ENCODE assay signal across 1 cellular context in the genomic region with DNA sequence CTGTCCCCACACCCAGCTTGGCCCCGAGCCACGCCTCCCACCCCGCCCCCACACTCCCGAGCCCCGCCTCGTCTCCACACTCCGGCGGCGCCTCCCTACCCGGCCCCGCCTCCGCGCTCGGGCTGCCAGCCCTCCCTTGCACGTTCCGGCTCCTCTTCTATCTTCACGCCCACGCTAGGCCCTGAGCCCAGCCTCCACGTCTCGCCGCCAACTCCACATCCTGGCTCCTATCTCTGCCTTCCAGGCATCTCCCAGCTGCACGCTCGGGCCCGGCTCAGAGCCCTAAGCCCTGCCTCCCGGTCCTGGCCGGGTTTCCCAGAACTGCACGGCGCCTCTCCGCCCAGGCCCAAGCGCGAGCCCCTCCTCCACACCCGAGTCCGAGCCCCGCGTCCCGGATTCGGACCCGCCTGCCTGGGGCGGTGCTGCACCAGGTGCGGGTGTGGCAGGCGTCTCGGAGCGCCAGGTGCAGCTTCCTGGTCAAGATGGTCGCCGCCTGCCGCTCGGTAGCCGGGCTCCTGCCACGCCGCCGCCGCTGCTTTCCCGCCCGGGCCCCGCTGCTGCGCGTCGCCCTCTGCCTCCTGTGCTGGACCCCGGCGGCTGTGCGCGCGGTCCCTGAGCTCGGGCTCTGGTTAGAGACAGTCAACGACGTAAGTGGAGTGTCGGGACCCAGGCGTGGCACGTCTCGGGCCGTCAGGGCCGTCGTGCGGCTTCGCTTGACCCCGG.
TF ChIP-seq lines count a peak whose summit lies in the region.

A gene with protein sequence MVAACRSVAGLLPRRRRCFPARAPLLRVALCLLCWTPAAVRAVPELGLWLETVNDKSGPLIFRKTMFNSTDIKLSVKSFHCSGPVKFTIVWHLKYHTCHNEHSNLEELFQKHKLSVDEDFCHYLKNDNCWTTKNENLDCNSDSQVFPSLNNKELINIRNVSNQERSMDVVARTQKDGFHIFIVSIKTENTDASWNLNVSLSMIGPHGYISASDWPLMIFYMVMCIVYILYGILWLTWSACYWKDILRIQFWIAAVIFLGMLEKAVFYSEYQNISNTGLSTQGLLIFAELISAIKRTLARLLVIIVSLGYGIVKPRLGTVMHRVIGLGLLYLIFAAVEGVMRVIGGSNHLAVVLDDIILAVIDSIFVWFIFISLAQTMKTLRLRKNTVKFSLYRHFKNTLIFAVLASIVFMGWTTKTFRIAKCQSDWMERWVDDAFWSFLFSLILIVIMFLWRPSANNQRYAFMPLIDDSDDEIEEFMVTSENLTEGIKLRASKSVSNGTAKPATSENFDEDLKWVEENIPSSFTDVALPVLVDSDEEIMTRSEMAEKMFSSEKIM (plus strand): TSS at position 160 of the 723 bp plus-strand sequence. CDS start 323 bp downstream, at position 483.

TF ChIP-seq in HepG2, 621 proteins besides CTCF, POLR2A, EP300 and RAD21 (continued from another document and continues in another):
- TF ChIP-seq, protein P1, sequence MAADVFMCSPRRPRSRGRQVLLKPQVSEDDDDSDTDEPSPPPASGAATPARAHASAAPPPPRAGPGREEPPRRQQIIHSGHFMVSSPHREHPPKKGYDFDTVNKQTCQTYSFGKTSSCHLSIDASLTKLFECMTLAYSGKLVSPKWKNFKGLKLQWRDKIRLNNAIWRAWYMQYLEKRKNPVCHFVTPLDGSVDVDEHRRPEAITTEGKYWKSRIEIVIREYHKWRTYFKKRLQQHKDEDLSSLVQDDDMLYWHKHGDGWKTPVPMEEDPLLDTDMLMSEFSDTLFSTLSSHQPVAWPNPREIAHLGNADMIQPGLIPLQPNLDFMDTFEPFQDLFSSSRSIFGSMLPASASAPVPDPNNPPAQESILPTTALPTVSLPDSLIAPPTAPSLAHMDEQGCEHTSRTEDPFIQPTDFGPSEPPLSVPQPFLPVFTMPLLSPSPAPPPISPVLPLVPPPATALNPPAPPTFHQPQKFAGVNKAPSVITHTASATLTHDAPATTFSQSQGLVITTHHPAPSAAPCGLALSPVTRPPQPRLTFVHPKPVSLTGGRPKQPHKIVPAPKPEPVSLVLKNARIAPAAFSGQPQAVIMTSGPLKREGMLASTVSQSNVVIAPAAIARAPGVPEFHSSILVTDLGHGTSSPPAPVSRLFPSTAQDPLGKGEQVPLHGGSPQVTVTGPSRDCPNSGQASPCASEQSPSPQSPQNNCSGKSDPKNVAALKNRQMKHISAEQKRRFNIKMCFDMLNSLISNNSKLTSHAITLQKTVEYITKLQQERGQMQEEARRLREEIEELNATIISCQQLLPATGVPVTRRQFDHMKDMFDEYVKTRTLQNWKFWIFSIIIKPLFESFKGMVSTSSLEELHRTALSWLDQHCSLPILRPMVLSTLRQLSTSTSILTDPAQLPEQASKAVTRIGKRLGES (CRISPR knock-in tag; IDR thresholded peaks at IDR 0.05; ENCODE audit: borderline replicate concordance), result peak; percentile 79; the same call in 1 of the 2 replicates
- no peak for TF ChIP-seq ATF7 (IDR thresholded peaks at IDR 0.05)
- peak; percentile 56; the same call in 1 of the 2 replicates for TF ChIP-seq ATF7 (CRISPR knock-in tag; IDR thresholded peaks at IDR 0.05)
- TF ChIP-seq, protein P2, sequence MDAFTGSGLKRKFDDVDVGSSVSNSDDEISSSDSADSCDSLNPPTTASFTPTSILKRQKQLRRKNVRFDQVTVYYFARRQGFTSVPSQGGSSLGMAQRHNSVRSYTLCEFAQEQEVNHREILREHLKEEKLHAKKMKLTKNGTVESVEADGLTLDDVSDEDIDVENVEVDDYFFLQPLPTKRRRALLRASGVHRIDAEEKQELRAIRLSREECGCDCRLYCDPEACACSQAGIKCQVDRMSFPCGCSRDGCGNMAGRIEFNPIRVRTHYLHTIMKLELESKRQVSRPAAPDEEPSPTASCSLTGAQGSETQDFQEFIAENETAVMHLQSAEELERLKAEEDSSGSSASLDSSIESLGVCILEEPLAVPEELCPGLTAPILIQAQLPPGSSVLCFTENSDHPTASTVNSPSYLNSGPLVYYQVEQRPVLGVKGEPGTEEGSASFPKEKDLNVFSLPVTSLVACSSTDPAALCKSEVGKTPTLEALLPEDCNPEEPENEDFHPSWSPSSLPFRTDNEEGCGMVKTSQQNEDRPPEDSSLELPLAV (CRISPR knock-in tag; conservative IDR thresholded peaks at IDR 0.05; ENCODE audit: low read depth), result 0 out of 2 replicates have a peak, but pooled peaks have one; percentile 33
- TF ChIP-seq KLF11 (CRISPR knock-in tag; IDR thresholded peaks at IDR 0.05), result 0 out of 2 replicates have a peak, but pooled peaks have one; percentile 64
- peak; percentile 76; the same call in 1 of the 2 replicates for TF ChIP-seq BRD4 (CRISPR knock-in tag; IDR thresholded peaks at IDR 0.05)
- TF ChIP-seq KAT2B (IDR thresholded peaks at IDR 0.05; ENCODE audit: borderline replicate concordance, low read depth, low read length), result no peak
- TF ChIP-seq ZNF746 (CRISPR knock-in tag; IDR thresholded peaks at IDR 0.05), result 0 out of 2 replicates have a peak, but pooled peaks have one; percentile 58
- peak; percentile 92 for TF ChIP-seq ZNF256 (CRISPR knock-in tag; conservative IDR thresholded peaks at IDR 0.05)
- peak; percentile 90 for TF ChIP-seq ATF7-NPFF (CRISPR knock-in tag; IDR thresholded peaks at IDR 0.05; ENCODE audit: low read depth)
- TF ChIP-seq CREM (IDR thresholded peaks at IDR 0.05), result no peak
- TF ChIP-seq CREM (CRISPR knock-in tag; IDR thresholded peaks at IDR 0.05), result no peak
- TF ChIP-seq ZNF17 (CRISPR knock-in tag; IDR thresholded peaks at IDR 0.05), result no peak
- TF ChIP-seq IKZF1 (IDR thresholded peaks at IDR 0.05), result no peak
- peak; percentile 98 for TF ChIP-seq ZNF709 (CRISPR knock-in tag; IDR thresholded peaks at IDR 0.05)
- peak; percentile 46; the same call in 1 of the 2 replicates for TF ChIP-seq ZNF292 (CRISPR knock-in tag; IDR thresholded peaks at IDR 0.05; ENCODE audit: borderline replicate concordance, low read depth)
- no peak for TF ChIP-seq HDAC6 (IDR thresholded peaks at IDR 0.05; ENCODE audit: low read depth, low read length)
- TF ChIP-seq, protein P3, sequence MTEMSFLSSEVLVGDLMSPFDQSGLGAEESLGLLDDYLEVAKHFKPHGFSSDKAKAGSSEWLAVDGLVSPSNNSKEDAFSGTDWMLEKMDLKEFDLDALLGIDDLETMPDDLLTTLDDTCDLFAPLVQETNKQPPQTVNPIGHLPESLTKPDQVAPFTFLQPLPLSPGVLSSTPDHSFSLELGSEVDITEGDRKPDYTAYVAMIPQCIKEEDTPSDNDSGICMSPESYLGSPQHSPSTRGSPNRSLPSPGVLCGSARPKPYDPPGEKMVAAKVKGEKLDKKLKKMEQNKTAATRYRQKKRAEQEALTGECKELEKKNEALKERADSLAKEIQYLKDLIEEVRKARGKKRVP (CRISPR knock-in tag; IDR thresholded peaks at IDR 0.05), result peak in 1 of 2 experiments; percentile 65; a peak in 2 of 4 replicates
- no peak for TF ChIP-seq PRPF4 (IDR thresholded peaks at IDR 0.05; ENCODE audit: low read depth, low read length, poor library complexity, severe bottlenecking)
- peak; percentile 85 for TF ChIP-seq YEATS4 (CRISPR knock-in tag; IDR thresholded peaks at IDR 0.05; ENCODE audit: borderline replicate concordance)
- TF ChIP-seq, protein P4, sequence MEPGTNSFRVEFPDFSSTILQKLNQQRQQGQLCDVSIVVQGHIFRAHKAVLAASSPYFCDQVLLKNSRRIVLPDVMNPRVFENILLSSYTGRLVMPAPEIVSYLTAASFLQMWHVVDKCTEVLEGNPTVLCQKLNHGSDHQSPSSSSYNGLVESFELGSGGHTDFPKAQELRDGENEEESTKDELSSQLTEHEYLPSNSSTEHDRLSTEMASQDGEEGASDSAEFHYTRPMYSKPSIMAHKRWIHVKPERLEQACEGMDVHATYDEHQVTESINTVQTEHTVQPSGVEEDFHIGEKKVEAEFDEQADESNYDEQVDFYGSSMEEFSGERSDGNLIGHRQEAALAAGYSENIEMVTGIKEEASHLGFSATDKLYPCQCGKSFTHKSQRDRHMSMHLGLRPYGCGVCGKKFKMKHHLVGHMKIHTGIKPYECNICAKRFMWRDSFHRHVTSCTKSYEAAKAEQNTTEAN (CRISPR knock-in tag; conservative IDR thresholded peaks at IDR 0.05), result peak; percentile 73
- TF ChIP-seq HDAC2 (CRISPR knock-in tag; IDR thresholded peaks at IDR 0.05), result peak; percentile 52; the same call in 1 of the 2 replicates
- no peak for TF ChIP-seq ETV6 (CRISPR knock-in tag; conservative IDR thresholded peaks at IDR 0.05)
- TF ChIP-seq MED1 (CRISPR knock-in tag; IDR thresholded peaks at IDR 0.05), result peak; percentile 58; the same call in 1 of the 2 replicates
- peak; percentile 93 for TF ChIP-seq ZSCAN31 (CRISPR knock-in tag; IDR thresholded peaks at IDR 0.05; ENCODE audit: low read depth)
- peak; percentile 45; the same call in 1 of the 2 replicates for TF ChIP-seq ZNF879 (CRISPR knock-in tag; IDR thresholded peaks at IDR 0.05)
- no peak for TF ChIP-seq U2AF2 (IDR thresholded peaks at IDR 0.05; ENCODE audit: low read depth, low read length)
- peak; percentile 93 for TF ChIP-seq ZFY (CRISPR knock-in tag; IDR thresholded peaks at IDR 0.05)
- TF ChIP-seq, protein P5, sequence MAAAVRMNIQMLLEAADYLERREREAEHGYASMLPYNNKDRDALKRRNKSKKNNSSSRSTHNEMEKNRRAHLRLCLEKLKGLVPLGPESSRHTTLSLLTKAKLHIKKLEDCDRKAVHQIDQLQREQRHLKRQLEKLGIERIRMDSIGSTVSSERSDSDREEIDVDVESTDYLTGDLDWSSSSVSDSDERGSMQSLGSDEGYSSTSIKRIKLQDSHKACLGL (CRISPR knock-in tag; IDR thresholded peaks at IDR 0.05), result peak; percentile 75; the same call in 1 of the 2 replicates
- TF ChIP-seq ZNF44 (CRISPR knock-in tag; IDR thresholded peaks at IDR 0.05), result peak; percentile 77; the same call in 1 of the 2 replicates
- TF ChIP-seq EED (CRISPR knock-in tag; IDR thresholded peaks at IDR 0.05), result peak; percentile 66
- no peak for TF ChIP-seq HNRNPH1 (optimal IDR thresholded peaks at IDR 0.05; ENCODE audit: low read depth, low read length)
- no peak for TF ChIP-seq SOX5 (CRISPR knock-in tag; IDR thresholded peaks at IDR 0.05; ENCODE audit: borderline replicate concordance)
- TF ChIP-seq ZNF230 (CRISPR knock-in tag; IDR thresholded peaks at IDR 0.05), result peak; percentile 96
- TF ChIP-seq, protein P6, sequence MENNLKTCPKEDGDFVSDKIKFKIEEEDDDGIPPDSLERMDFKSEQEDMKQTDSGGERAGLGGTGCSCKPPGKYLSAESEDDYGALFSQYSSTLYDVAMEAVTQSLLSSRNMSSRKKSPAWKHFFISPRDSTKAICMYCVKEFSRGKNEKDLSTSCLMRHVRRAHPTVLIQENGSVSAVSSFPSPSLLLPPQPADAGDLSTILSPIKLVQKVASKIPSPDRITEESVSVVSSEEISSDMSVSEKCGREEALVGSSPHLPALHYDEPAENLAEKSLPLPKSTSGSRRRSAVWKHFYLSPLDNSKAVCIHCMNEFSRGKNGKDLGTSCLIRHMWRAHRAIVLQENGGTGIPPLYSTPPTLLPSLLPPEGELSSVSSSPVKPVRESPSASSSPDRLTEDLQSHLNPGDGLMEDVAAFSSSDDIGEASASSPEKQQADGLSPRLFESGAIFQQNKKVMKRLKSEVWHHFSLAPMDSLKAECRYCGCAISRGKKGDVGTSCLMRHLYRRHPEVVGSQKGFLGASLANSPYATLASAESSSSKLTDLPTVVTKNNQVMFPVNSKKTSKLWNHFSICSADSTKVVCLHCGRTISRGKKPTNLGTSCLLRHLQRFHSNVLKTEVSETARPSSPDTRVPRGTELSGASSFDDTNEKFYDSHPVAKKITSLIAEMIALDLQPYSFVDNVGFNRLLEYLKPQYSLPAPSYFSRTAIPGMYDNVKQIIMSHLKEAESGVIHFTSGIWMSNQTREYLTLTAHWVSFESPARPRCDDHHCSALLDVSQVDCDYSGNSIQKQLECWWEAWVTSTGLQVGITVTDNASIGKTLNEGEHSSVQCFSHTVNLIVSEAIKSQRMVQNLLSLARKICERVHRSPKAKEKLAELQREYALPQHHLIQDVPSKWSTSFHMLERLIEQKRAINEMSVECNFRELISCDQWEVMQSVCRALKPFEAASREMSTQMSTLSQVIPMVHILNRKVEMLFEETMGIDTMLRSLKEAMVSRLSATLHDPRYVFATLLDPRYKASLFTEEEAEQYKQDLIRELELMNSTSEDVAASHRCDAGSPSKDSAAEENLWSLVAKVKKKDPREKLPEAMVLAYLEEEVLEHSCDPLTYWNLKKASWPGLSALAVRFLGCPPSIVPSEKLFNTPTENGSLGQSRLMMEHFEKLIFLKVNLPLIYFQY (CRISPR knock-in tag; IDR thresholded peaks at IDR 0.05; ENCODE audit: borderline replicate concordance), result peak; percentile 29
- TF ChIP-seq MZF1 (CRISPR knock-in tag; IDR thresholded peaks at IDR 0.05; ENCODE audit: borderline replicate concordance), result no peak
- no peak for TF ChIP-seq RARA (CRISPR knock-in tag; IDR thresholded peaks at IDR 0.05)
- TF ChIP-seq THAP11 (CRISPR knock-in tag; IDR thresholded peaks at IDR 0.05), result no peak; the same call in none of the 2 replicates
- no peak for TF ChIP-seq NCOA5 (CRISPR knock-in tag; IDR thresholded peaks at IDR 0.05)
- TF ChIP-seq ARNT (IDR thresholded peaks at IDR 0.05), result no peak
- TF ChIP-seq, protein P7, sequence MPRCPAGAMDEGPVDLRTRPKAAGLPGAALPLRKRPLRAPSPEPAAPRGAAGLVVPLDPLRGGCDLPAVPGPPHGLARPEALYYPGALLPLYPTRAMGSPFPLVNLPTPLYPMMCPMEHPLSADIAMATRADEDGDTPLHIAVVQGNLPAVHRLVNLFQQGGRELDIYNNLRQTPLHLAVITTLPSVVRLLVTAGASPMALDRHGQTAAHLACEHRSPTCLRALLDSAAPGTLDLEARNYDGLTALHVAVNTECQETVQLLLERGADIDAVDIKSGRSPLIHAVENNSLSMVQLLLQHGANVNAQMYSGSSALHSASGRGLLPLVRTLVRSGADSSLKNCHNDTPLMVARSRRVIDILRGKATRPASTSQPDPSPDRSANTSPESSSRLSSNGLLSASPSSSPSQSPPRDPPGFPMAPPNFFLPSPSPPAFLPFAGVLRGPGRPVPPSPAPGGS (CRISPR knock-in tag; IDR thresholded peaks at IDR 0.05), result peak; percentile 95
- no peak for TF ChIP-seq ZNF33A (CRISPR knock-in tag; IDR thresholded peaks at IDR 0.05; ENCODE audit: borderline replicate concordance)
- TF ChIP-seq ZNF749 (CRISPR knock-in tag; IDR thresholded peaks at IDR 0.05; ENCODE audit: borderline replicate concordance), result no peak
- no peak for TF ChIP-seq MBNL3 (CRISPR knock-in tag; conservative IDR thresholded peaks at IDR 0.05)
- TF ChIP-seq, protein P8, sequence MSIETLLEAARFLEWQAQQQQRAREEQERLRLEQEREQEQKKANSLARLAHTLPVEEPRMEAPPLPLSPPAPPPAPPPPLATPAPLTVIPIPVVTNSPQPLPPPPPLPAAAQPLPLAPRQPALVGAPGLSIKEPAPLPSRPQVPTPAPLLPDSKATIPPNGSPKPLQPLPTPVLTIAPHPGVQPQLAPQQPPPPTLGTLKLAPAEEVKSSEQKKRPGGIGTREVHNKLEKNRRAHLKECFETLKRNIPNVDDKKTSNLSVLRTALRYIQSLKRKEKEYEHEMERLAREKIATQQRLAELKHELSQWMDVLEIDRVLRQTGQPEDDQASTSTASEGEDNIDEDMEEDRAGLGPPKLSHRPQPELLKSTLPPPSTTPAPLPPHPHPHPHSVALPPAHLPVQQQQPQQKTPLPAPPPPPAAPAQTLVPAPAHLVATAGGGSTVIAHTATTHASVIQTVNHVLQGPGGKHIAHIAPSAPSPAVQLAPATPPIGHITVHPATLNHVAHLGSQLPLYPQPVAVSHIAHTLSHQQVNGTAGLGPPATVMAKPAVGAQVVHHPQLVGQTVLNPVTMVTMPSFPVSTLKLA (IDR thresholded peaks at IDR 0.05), result peak; percentile 47
- TF ChIP-seq ONECUT2 (CRISPR knock-in tag; IDR thresholded peaks at IDR 0.05), result no peak
- TF ChIP-seq TCF12 (IDR thresholded peaks at IDR 0.05), result no peak
- peak; percentile 71 for TF ChIP-seq TCF12 (CRISPR knock-in tag; IDR thresholded peaks at IDR 0.05)
- TF ChIP-seq FOSL1 (CRISPR knock-in tag; IDR thresholded peaks at IDR 0.05; ENCODE audit: borderline replicate concordance), result no peak
- TF ChIP-seq ZNF124 (CRISPR knock-in tag; IDR thresholded peaks at IDR 0.05), result peak; percentile 48; the same call in 1 of the 2 replicates
- TF ChIP-seq NR3C1 (CRISPR knock-in tag; IDR thresholded peaks at IDR 0.05), result 0 out of 2 replicates have a peak, but pooled peaks have one; percentile 79
